ENCODE assay signal across 8 cellular contexts in the genomic region with DNA sequence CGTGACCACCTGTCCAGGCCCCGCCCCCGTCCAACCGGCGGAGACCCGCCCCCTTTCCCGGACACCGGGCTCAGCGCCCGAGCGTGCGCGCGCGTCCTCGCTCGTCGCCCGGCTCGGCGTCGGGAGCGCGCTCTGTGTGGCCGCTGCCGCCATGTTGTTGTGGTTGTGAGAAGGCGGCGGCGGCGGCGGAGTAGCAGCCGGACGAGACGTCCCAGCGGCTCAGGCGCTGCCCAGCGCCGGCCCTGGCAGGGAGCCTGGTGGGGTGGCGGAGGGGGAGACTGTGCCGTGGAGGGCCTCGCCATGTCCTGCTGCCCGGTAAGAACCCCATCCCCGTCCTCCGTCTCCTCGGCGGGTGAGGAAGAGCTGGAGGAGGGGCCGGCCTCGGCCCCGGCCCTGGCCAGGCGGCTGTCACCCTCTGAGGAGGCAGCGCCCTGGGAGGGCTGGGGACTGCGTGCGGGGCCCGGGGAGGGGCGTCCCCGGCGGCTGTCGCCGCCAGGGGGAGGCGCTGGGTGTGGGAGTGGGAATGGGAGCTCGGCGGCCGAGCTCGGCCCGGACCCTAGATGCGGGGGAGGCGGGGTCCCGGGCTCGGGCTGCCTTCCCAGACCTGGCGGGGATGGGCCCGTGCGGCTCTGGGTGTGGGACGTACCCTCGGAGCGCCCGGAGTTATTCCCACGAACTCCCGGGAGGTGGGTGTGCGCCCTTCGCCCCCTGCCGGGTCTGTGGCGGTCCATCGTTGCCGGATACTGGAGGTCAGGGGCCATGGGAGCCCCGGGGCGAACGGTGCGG. TPM values are rescaled to one million over a fixed set of nuclear protein-coding genes. Genes with fewer than 3 reads are reported as not detected.
DNase-seq lines count a peak whose midpoint lies in the region; ATAC-seq and TF ChIP-seq lines count a peak whose summit lies in the region.

A gene (plus strand): TSS at position 130 of the 786 bp plus-strand sequence. CDS start 87,886 bp downstream, outside the sequence.

- no peaks in the 10 kb centered on the region for H3K9me3 Mint-ChIP-seq in CD4-positive, alpha-beta T cell

- H3K27me3 Mint-ChIP-seq in CD4-positive, alpha-beta T cell = no peaks in the 10 kb centered on the region

- H3K27me3 ChIP-seq in CD4-positive, alpha-beta T cell (ENCODE audit: control insufficient read depth, insufficient read depth, low read length) = no peaks in the 10 kb centered on the region
- H3K27me3 ChIP-seq in mucosa of rectum (ENCODE audit: control insufficient read depth in 2 of 2, insufficient read depth in 2 of 2, low read length in 2 of 2) = no peaks in the 10 kb centered on the region

- H3K4me1 Mint-ChIP-seq in CD4-positive, alpha-beta T cell (ENCODE audit: low read depth) = peaks cover 2% of the 10 kb centered on the region

- peak within 1 kb of the TSS; percentile 98 for H3K4me3 ChIP-seq in epithelial cell of proximal tubule (ENCODE audit: low read depth, low read length)
- peak within 1 kb of the TSS; percentile 83 to 86 for H3K4me3 ChIP-seq in mucosa of rectum (ENCODE audit: low read length in 2 of 2)

- H3K36me3 Mint-ChIP-seq in CD4-positive, alpha-beta T cell (ENCODE audit: low read depth) = peaks cover 6% of the 10 kb centered on the region

- H3K27ac Mint-ChIP-seq in CD4-positive, alpha-beta T cell = peak within 1 kb of the TSS; percentile 87

- H3K27ac ChIP-seq in CD4-positive, alpha-beta T cell (ENCODE audit: low read depth, low read length) = peak within 1 kb of the TSS; percentile 75
- peak within 1 kb of the TSS; percentile 94 to 98 for H3K27ac ChIP-seq in mucosa of rectum (ENCODE audit: low read depth in 2 of 2, low read length in 2 of 2)

- peak; percentile 51 for TF ChIP-seq CTCF in CD4-positive, alpha-beta T cell (IDR thresholded peaks at IDR 0.05)
- TF ChIP-seq CTCF in epithelial cell of proximal tubule (conservative IDR thresholded peaks at IDR 0.05; ENCODE audit: low read depth, low read length) = peak; percentile 48

- POLR2A ChIA-PET in CD4-positive, alpha-beta T cell (lab: Charles Lee) = interaction anchor here (0.6 to 1.8 kb wide), 8 partner anchors 9 to 330 kb away, joined by 3 to 10 read pairs (median 4); a partner anchor contains a TSS

- CTCF ChIA-PET in CD4-positive, alpha-beta T cell (lab: Charles Lee) = interaction anchor here (0.7 to 0.8 kb wide), 2 partner anchors 35 to 278 kb away, joined by 3 read pairs; no protein-coding TSS in a partner anchor

- ATAC-seq in CD4-positive, alpha-beta T cell (ENCODE audit: poor library complexity) = peak; percentile 75
- ATAC-seq in GM19452 (IDR thresholded peaks at IDR 0.05; ENCODE audit: unreplicated experiment) = peak; percentile 73

- peak; percentile 69 to 96 (median 88) for DNase-seq in CD4-positive, alpha-beta T cell
- peak in 73 of 76 experiments; percentile 42 to 97 (median 89) for DNase-seq in HUDEP-2 (lab: John Stamatoyannopoulos, UW; ENCODE audit: unreplicated experiment in 76 of 76)
- DNase-seq in OCI-M1 (lab: John Stamatoyannopoulos, UW) = peak; percentile 95
- peak; percentile 97 for DNase-seq in activated T-cell treated with anti-CD3 and anti-CD28 coated beads for 48 hours (ENCODE audit: low read depth)
- DNase-seq in epithelial cell of proximal tubule (ENCODE audit: low read depth) = no peak
- DNase-seq in stimulated activated CD8-positive, alpha-beta memory T cell treated with anti-CD3 and anti-CD28 coated beads, Interleukin-4, amount 100 ng/mL, for 4 hours (ENCODE audit: low read depth in 2 of 2, low spot score in 1 of 2) = peak; percentile 80 to 83

- peaks cover 0 to 5% of the 10 kb centered on the region in 2 donors for H3K4me1 ChIP-seq in mucosa of rectum (ENCODE audit: control insufficient read depth in 2 of 2, insufficient read depth in 2 of 2, low read length in 2 of 2)

- peak within 1 kb of the TSS; percentile 96 for H3K4me3 Mint-ChIP-seq in CD4-positive, alpha-beta T cell

- no peaks in the 10 kb centered on the region for H3K36me3 ChIP-seq in mucosa of rectum (ENCODE audit: control insufficient read depth in 2 of 2, insufficient read depth in 2 of 2, low read length in 2 of 2)

- intact Hi-C loops in CD4-positive, alpha-beta T cell (cut with DNase I, micrococcal nuclease) = loop anchor here (1.0 to 10.0 kb wide), 5 partner anchors 45 to 1464 kb away; a partner anchor contains a TSS

- no peaks in the 10 kb centered on the region for H3K9me3 ChIP-seq in CD4-positive, alpha-beta T cell (ENCODE audit: control insufficient read depth, low read length)
- H3K9me3 ChIP-seq in mucosa of rectum (ENCODE audit: control insufficient read depth in 2 of 2, low read length in 2 of 2) = no peaks in the 10 kb centered on the region

- peak within 1 kb of the TSS; percentile 87 to 99 for H3K9ac ChIP-seq in mucosa of rectum (ENCODE audit: low read depth in 1 of 2, low read length in 2 of 2)

RNA-seq across cellular contexts. Expression of the gene that starts here (rescaled TPM):
- 10 to 100 TPM; 57.8 to 60.6 TPM for total RNA-seq in CD4-positive, alpha-beta T cell
- total RNA-seq in epithelial cell of proximal tubule = 10.1 and 36.4 TPM in 2 replicates
